In the genomic region with DNA sequence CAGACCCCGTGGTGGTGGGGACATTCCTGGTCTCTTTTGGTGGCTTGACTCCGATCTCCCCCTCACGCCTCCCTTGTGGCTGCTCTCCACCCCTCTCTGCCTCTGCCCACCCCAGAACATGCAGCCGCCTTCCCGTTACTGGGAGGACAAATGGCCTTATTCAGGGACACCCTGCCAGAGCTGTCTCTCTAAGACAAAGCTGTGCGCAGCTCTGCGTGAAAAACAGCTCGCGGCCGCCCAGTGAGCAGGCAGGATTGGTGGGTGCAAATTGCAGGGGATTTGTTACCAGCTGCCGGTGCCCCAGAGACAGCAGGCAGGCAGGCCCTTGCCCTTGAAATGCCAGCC, we compare ENCODE assay signal across 13 cellular contexts.
DNase-seq lines count a peak whose midpoint lies in the region; ATAC-seq and TF ChIP-seq lines count a peak whose summit lies in the region.
"Had no signal": no experiment of that assay in that cellular context is flagged by ENCODE, and none has a peak within 500 bp of the region (broad histone marks: within the 10 kb centered on the region; RNA-seq: fewer than 3 reads in every experiment).

No MANE protein-coding gene starts in this region.

- peaks cover 10% of the 10 kb centered on the region for H3K36me3 Mint-ChIP-seq in chondrocyte (ENCODE audit: low read depth)

- DNase-seq in C1 segment of cervical spinal cord (lab: John Stamatoyannopoulos, UW) (peak in 10 of 14 donors; percentile 51 to 91 (median 72)), chondrocyte (ENCODE audit: low spot score) (no peak), lower lobe of right lung (no peak), retina (peak; percentile 55), A673 (ENCODE audit: low spot score) (no peak), DMS 273 treated with DMSO at 0.1 percent for 48 hours (lab: John Stamatoyannopoulos, UW) (no peak)
- no peak for DNase-seq in activated CD8-positive, alpha-beta memory T cell treated with anti-CD3 and anti-CD28 coated beads for 24 hours
- DNase-seq: activated CD4-positive, alpha-beta T cell treated with anti-CD3 and anti-CD28 coated beads, Interleukin-2, amount 10 ng/mL, durations not matched to agents 7 days and 5 days; activated gamma-delta T cell; NCI-H1092 treated with DMSO at 0.1 percent for 48 hours; occipital lobe; SW 1271 had no signal

- no peak overlapping the region for H3K4me3 Mint-ChIP-seq in chondrocyte (ENCODE audit: unreplicated experiment)
- H3K4me3 Mint-ChIP-seq: activated CD4-positive, alpha-beta T cell treated with anti-CD3 and anti-CD28 coated beads, Interleukin-2, amount 10 ng/mL, durations not matched to agents 7 days and 5 days had no signal

- peak overlapping the region; percentile 81 for H3K27ac ChIP-seq in lower lobe of right lung
- no peak overlapping the region for H3K27ac ChIP-seq in A673 (ENCODE audit: low read depth, low read length, poor library complexity, severe bottlenecking)

- CTCF ChIA-PET in A673 (lab: Charles Lee) = no interaction called here

- H3K9me3 Mint-ChIP-seq in chondrocyte (ENCODE audit: low read depth) = no peaks in the 10 kb centered on the region
- H3K9me3 Mint-ChIP-seq: activated CD4-positive, alpha-beta T cell treated with anti-CD3 and anti-CD28 coated beads, Interleukin-2, amount 10 ng/mL, durations not matched to agents 7 days and 5 days had no signal

- H3K9me3 ChIP-seq in lower lobe of right lung = no peaks in the 10 kb centered on the region
- no peaks in the 10 kb centered on the region for H3K9me3 ChIP-seq in A673 (ENCODE audit: low read depth, low read length, poor library complexity, severe bottlenecking)

- H3K4me1 ChIP-seq in lower lobe of right lung (peaks cover 59% of the 10 kb centered on the region), A673 (ENCODE audit: insufficient read depth, low read length, poor library complexity, severe bottlenecking) (no peaks in the 10 kb centered on the region)

- POLR2A ChIA-PET in A673 (lab: Charles Lee; ENCODE audit: low non-redundant PET) = no interaction called here

- peaks cover 61% of the 10 kb centered on the region for H3K36me3 ChIP-seq in lower lobe of right lung
- no peaks in the 10 kb centered on the region for H3K36me3 ChIP-seq in A673 (ENCODE audit: insufficient read depth, low read length, poor library complexity, severe bottlenecking)

- no peak for ATAC-seq in lower lobe of right lung
- ATAC-seq in GM18519 (IDR thresholded peaks at IDR 0.05; ENCODE audit: low FRiP score, unreplicated experiment) = no peak

- no peaks in the 10 kb centered on the region for H3K27me3 ChIP-seq in lower lobe of right lung (ENCODE audit: low read depth)
- H3K27me3 ChIP-seq in A673 (replicated peaks; ENCODE audit: insufficient read depth, low read depth, low read length, poor library complexity) = no peaks in the 10 kb centered on the region

- intact Hi-C loops in lower lobe of right lung (cut with DNase I) = no loop called here
- intact Hi-C loops in A673 (cut with micrococcal nuclease; ENCODE audit: unreplicated experiment) = no loop called here

- no peaks in the 10 kb centered on the region for H3K27me3 Mint-ChIP-seq in chondrocyte (ENCODE audit: low read depth)
- H3K27me3 Mint-ChIP-seq: activated CD4-positive, alpha-beta T cell treated with anti-CD3 and anti-CD28 coated beads, Interleukin-2, amount 10 ng/mL, durations not matched to agents 7 days and 5 days had no signal

- H3K4me3 ChIP-seq in lower lobe of right lung (no peak overlapping the region), A673 (ENCODE audit: low read depth, low read length, poor library complexity, severe bottlenecking) (no peak overlapping the region)

- no TSS peak for BruUV-seq in A673 (replicated peaks; lab: Mats Ljungman, UMichigan)

- peak overlapping the region; percentile 96 for H3K27ac Mint-ChIP-seq in chondrocyte (ENCODE audit: unreplicated experiment)
- H3K27ac Mint-ChIP-seq: activated CD4-positive, alpha-beta T cell treated with anti-CD3 and anti-CD28 coated beads, Interleukin-2, amount 10 ng/mL, durations not matched to agents 7 days and 5 days had no signal

- TF ChIP-seq CTCF in chondrocyte (IDR thresholded peaks at IDR 0.05) = no peak
- no peak for TF ChIP-seq CTCF in lower lobe of right lung (IDR thresholded peaks at IDR 0.05)
- TF ChIP-seq CTCF in A673 (conservative IDR thresholded peaks at IDR 0.05; ENCODE audit: low read depth, low read length) = no peak

- peaks cover 60% of the 10 kb centered on the region for H3K4me1 Mint-ChIP-seq in chondrocyte (ENCODE audit: low read depth)
- H3K4me1 Mint-ChIP-seq: activated CD4-positive, alpha-beta T cell treated with anti-CD3 and anti-CD28 coated beads, Interleukin-2, amount 10 ng/mL, durations not matched to agents 7 days and 5 days had no signal

Comparison
In these comparisons a context has a peak if more than half of its experiments do, and no peak if none do; other contexts are left out.
1. DNase-seq: peak in C1 segment of cervical spinal cord (10 of 14) and retina (single experiment); none in chondrocyte (single experiment), lower lobe of right lung (single experiment), A673 (single experiment), DMS 273 treated with DMSO at 0.1 percent for 48 hours (single experiment) and activated CD8-positive, alpha-beta memory T cell treated with anti-CD3 and anti-CD28 coated beads for 24 hours (single experiment).